ENCODE assay signal across 8 cellular contexts in genomic region chr3:193572426-193572908, GRCh38. TPM values are rescaled to one million over a fixed set of nuclear protein-coding genes. Genes with fewer than 3 reads are reported as not detected.
DNase-seq lines count a peak whose midpoint lies in the region; ATAC-seq and TF ChIP-seq lines count a peak whose summit lies in the region.

No MANE protein-coding gene starts in this region.

- H4K20me1 ChIP-seq in fibroblast of lung (ENCODE audit: control insufficient read depth, extremely low read depth, insufficient read depth, low read length) = no peaks in the 10 kb centered on the region

- H3K27ac ChIP-seq in fibroblast of lung (ENCODE audit: insufficient read depth, low read length) (no peak overlapping the region), uterus (no peak overlapping the region)

- H2AFZ ChIP-seq in fibroblast of lung (ENCODE audit: low read length) = no peak overlapping the region

- no peak for TF ChIP-seq POLR2A in uterus (IDR thresholded peaks at IDR 0.05)

- H3K27me3 ChIP-seq in NT2/D1 (ENCODE audit: insufficient read depth, insufficient read length) = no peaks in the 10 kb centered on the region
- no peaks in the 10 kb centered on the region for H3K27me3 ChIP-seq in fibroblast of lung (ENCODE audit: control insufficient read depth, insufficient read depth, low read length)
- H3K27me3 ChIP-seq in uterus = no peaks in the 10 kb centered on the region

- DNase-seq in DMS53 (lab: John Stamatoyannopoulos, UW) (peak; percentile 85), KBM-7 (peak; percentile 58), NT2/D1 (ENCODE audit: low read depth, low spot score) (peak; percentile 52), activated T-cell treated with anti-CD3 and anti-CD28 coated beads for 1 hour (ENCODE audit: low read depth) (peak; percentile 20), fibroblast of lung (ENCODE audit: low read depth in 2 of 2) (peak; percentile 51 to 70), neural crest cell (ENCODE audit: low read depth, low spot score) (peak; percentile 57), uterus (peak; percentile 32 to 41)

- H3K27ac Mint-ChIP-seq in neural crest cell (ENCODE audit: unreplicated experiment) = no peak overlapping the region

- H3K4me1 Mint-ChIP-seq in neural crest cell = no peaks in the 10 kb centered on the region

- no peak overlapping the region for H3K9ac ChIP-seq in NT2/D1 (ENCODE audit: insufficient read length, low read depth)
- no peak overlapping the region for H3K9ac ChIP-seq in fibroblast of lung (ENCODE audit: insufficient read depth, low read length)

- H3K4me1 ChIP-seq in NT2/D1 (ENCODE audit: insufficient read depth, insufficient read length) (no peaks in the 10 kb centered on the region), fibroblast of lung (ENCODE audit: control insufficient read depth, extremely low read depth, insufficient read depth, low read length) (no peaks in the 10 kb centered on the region), uterus (no peaks in the 10 kb centered on the region)

- no peaks in the 10 kb centered on the region for H3K9me3 Mint-ChIP-seq in neural crest cell

- no peaks in the 10 kb centered on the region for H3K36me3 ChIP-seq in NT2/D1 (ENCODE audit: insufficient read depth, insufficient read length, low read length)
- no peaks in the 10 kb centered on the region for H3K36me3 ChIP-seq in fibroblast of lung (ENCODE audit: control insufficient read depth, insufficient read depth, low read length)
- no peaks in the 10 kb centered on the region for H3K36me3 ChIP-seq in uterus

- no peaks in the 10 kb centered on the region for H3K27me3 Mint-ChIP-seq in neural crest cell (ENCODE audit: low read depth)

- in situ Hi-C loops in KBM-7 (cut with MboI; ENCODE audit: low pct_unique_long_range_greater_than_20kb, low sequenced_read_pairs) = no loop called here

- no peak overlapping the region for H3K4me2 ChIP-seq in fibroblast of lung (ENCODE audit: extremely low read depth, insufficient read depth, low read length)

- H3K9me3 ChIP-seq in NT2/D1 (ENCODE audit: insufficient read depth, low read length) (no peaks in the 10 kb centered on the region), fibroblast of lung (ENCODE audit: control insufficient read depth, insufficient read depth, low read depth, low read length) (no peaks in the 10 kb centered on the region), uterus (no peaks in the 10 kb centered on the region)

- peak; percentile 83 for ATAC-seq in GM21619 (IDR thresholded peaks at IDR 0.05; ENCODE audit: unreplicated experiment)

- no peak overlapping the region for H3K4me3 Mint-ChIP-seq in neural crest cell

- H3K79me2 ChIP-seq in fibroblast of lung (ENCODE audit: control insufficient read depth, insufficient read depth, low read length) = no peaks in the 10 kb centered on the region

- TF ChIP-seq CTCF in fibroblast of lung (conservative IDR thresholded peaks at IDR 0.05 in 1 of 2, IDR thresholded peaks at IDR 0.05 in 1 of 2; ENCODE audit: low read depth in 1 of 2, low read length in 2 of 2) = peak; percentile 84 to 90
- TF ChIP-seq CTCF in neural crest cell (conservative IDR thresholded peaks at IDR 0.05) = peak; percentile 95
- peak; percentile 57 to 67 (median 59) for TF ChIP-seq CTCF in uterus (IDR thresholded peaks at IDR 0.05)

- intact Hi-C loops in uterus (cut with DNase I; ENCODE audit: low total_unique reads) = no loop called here

- no peaks in the 10 kb centered on the region for H3K36me3 Mint-ChIP-seq in neural crest cell (ENCODE audit: low read depth)

- H3K4me3 ChIP-seq in NT2/D1 (ENCODE audit: insufficient read length, low read depth) (no peak overlapping the region), fibroblast of lung (replicated peaks in 1 of 4; ENCODE audit: control extremely low read depth in 1 of 4, insufficient read depth in 1 of 4, low read depth in 3 of 4, low read length in 4 of 4) (no peak overlapping the region), uterus (no peak overlapping the region)

RNA-seq across cellular contexts. Expression of gene ATP13A4, which starts 17.8 kb away (rescaled TPM):
- under 0.01 and 0.33 TPM in 2 replicates for total RNA-seq in fibroblast of lung
- polyA plus RNA-seq in fibroblast of lung = 0.01 and 0.10 TPM in 2 replicates
- polyA plus RNA-seq in fibroblast of lung (2012) = not detected in 2 replicates
- polyA minus RNA-seq in fibroblast of lung (ENCODE audit: low replicate concordance) = not detected in 2 replicates
- 0.30 and 0.57 TPM in 2 replicates for total RNA-seq in neural crest cell
- total RNA-seq in uterus = 1 to 10 TPM in 1 of 4 donors, under 1 TPM in 2, not detected in 1; 0.77 to 5.9 (median 0.88) TPM

RNA-seq across cellular contexts. Expression of gene OPA1, which starts 20.5 kb away (rescaled TPM):
- total RNA-seq in fibroblast of lung (53.2 and 63.9 TPM in 2 replicates), neural crest cell (60.8 and 65.5 TPM in 2 replicates), uterus (10 to 100 TPM; 20.3 to 68.4 (median 39.7) TPM)
- 33.2 and 40.6 TPM in 2 replicates for polyA plus RNA-seq in fibroblast of lung
- 32.3 and 35.0 TPM in 2 replicates for polyA plus RNA-seq in fibroblast of lung (2012)
- 23.4 and 23.9 TPM in 2 replicates for polyA minus RNA-seq in fibroblast of lung (ENCODE audit: low replicate concordance)

Comparison
In these comparisons a context has a peak if more than half of its experiments do, and no peak if none do; other contexts are left out.
1. DNase-seq: peak in every context shown above with its lines; median percentile 85 in DMS53; 60 in fibroblast of lung; 58 in KBM-7; 57 in neural crest cell; 52 in NT2/D1; 36 in uterus; 20 in activated T-cell treated with anti-CD3 and anti-CD28 coated beads for 1 hour.